ENCODE assay signal across 19 cellular contexts in the genomic region with DNA sequence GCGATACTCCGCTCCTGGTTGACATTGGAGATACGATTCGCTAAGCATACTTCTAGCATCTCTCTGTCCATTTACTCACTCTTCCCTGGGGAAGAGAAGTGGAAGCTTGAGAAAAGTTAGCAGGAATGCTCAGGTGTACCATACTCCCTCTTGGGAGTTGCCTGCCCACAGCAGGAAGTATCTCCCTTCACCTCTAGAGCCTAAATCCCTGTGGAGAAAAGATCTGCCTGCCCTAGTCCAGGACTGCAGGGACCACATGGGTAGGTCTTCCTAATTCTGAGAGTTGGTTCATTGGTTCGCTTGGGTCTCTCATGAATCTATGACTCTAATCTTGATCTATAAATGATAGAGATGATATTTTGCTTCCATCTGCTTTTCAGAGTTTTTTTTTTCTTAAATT. TPM values are rescaled to one million over a fixed set of nuclear protein-coding genes. Genes with fewer than 3 reads are reported as not detected.
"Had no signal": no experiment of that assay in that cellular context is flagged by ENCODE, and none has a peak within 500 bp of the region (broad histone marks: within the 10 kb centered on the region; RNA-seq: fewer than 3 reads in every experiment).

No MANE protein-coding gene starts in this region.

- H3K4me2 ChIP-seq: smooth muscle cell had no signal

- H3K27ac Mint-ChIP-seq: naive thymus-derived CD4-positive, alpha-beta T cell; natural killer cell treated with Interleukin-12 subunit alpha and Interleukin-12 subunit beta and Interleukin-15 and Interleukin-18, amount 100 ng/mL, for 72 hours; progenitor cell of endocrine pancreas; stimulated activated naive B cell treated with anti-CD40 and anti-IgM and Interleukin-4, amounts not matched to agents 10 μg/mL and 1 μg/mL and 100 μg/mL, for 72 hours; stimulated activated naive CD8-positive, alpha-beta T cell treated with anti-CD3 and anti-CD28 coated beads, Interleukin-15, Interleukin-2, amounts not matched to agents 100 ng/mL and 50 ng/mL, for 24 hours; type B pancreatic cell had no signal

- DNase-seq: islet precursor cell; left ventricle myocardium inferior; mucosa of descending colon; naive thymus-derived CD4-positive, alpha-beta T cell; ovary; right lobe of liver; stimulated activated CD4-positive, alpha-beta T cell treated with anti-CD3 and anti-CD28 coated beads, Interleukin-1b, Interleukin-23, amount 100 ng/mL, for 48 hours; stimulated activated CD4-positive, alpha-beta T cell treated with anti-CD3 and anti-CD28 coated beads, Interleukin-2, amount 100 ng/mL, for 48 hours; stimulated activated CD4-positive, alpha-beta T cell treated with anti-CD3 and anti-CD28 coated beads, Interleukin-4, amount 100 ng/mL, for 4 hours; stimulated activated naive B cell treated with anti-CD40 and anti-IgM and Interleukin-4, amounts not matched to agents 10 μg/mL and 1 μg/mL and 100 μg/mL, for 72 hours; uterus had no signal

- H3K9me3 Mint-ChIP-seq: stimulated activated naive B cell treated with anti-CD40 and anti-IgM and Interleukin-4, amounts not matched to agents 10 μg/mL and 1 μg/mL and 100 μg/mL, for 72 hours had no signal

- H3K27me3 Mint-ChIP-seq: type B pancreatic cell had no signal

- H3K36me3 ChIP-seq: left ventricle myocardium inferior, ovary, right atrium auricular region, right lobe of liver, tibial nerve, uterus had no signal

- H3K27me3 ChIP-seq: ovary, right atrium auricular region, right lobe of liver, tibial nerve, uterus had no signal

- H3K9me3 ChIP-seq: left ventricle myocardium inferior, mucosa of descending colon, ovary, right atrium auricular region, right lobe of liver, tibial nerve, uterus had no signal

- H3K36me3 Mint-ChIP-seq: naive thymus-derived CD4-positive, alpha-beta T cell; natural killer cell treated with Interleukin-12 subunit alpha and Interleukin-12 subunit beta and Interleukin-15 and Interleukin-18, amount 100 ng/mL, for 72 hours; stimulated activated naive B cell treated with anti-CD40 and anti-IgM and Interleukin-4, amounts not matched to agents 10 μg/mL and 1 μg/mL and 100 μg/mL, for 72 hours; type B pancreatic cell had no signal

- H3K4me3 ChIP-seq: left ventricle myocardium inferior, lung, mucosa of descending colon, ovary, right atrium auricular region, right lobe of liver, smooth muscle cell, tibial nerve, uterus had no signal

- H3K4me3 Mint-ChIP-seq: naive thymus-derived CD4-positive, alpha-beta T cell; natural killer cell treated with Interleukin-12 subunit alpha and Interleukin-12 subunit beta and Interleukin-15 and Interleukin-18, amount 100 ng/mL, for 72 hours; stimulated activated naive B cell treated with anti-CD40 and anti-IgM and Interleukin-4, amounts not matched to agents 10 μg/mL and 1 μg/mL and 100 μg/mL, for 72 hours; stimulated activated naive CD8-positive, alpha-beta T cell treated with anti-CD3 and anti-CD28 coated beads, Interleukin-15, Interleukin-2, amounts not matched to agents 100 ng/mL and 50 ng/mL, for 24 hours; type B pancreatic cell had no signal

- H3K4me1 Mint-ChIP-seq: naive thymus-derived CD4-positive, alpha-beta T cell had no signal

- H3K4me1 ChIP-seq: left ventricle myocardium inferior, right atrium auricular region, right lobe of liver, uterus had no signal

- H3K27ac ChIP-seq: left ventricle myocardium inferior, ovary, right atrium auricular region, right lobe of liver, tibial nerve, uterus had no signal

RNA-seq across cellular contexts. Expression of gene MAPK10, which starts 26.3 kb away (rescaled TPM):
- polyA plus RNA-seq: naive thymus-derived CD4-positive, alpha-beta T cell had no signal
